Comparison of ENCODE assay signal across 8 cellular contexts in the genomic region with DNA sequence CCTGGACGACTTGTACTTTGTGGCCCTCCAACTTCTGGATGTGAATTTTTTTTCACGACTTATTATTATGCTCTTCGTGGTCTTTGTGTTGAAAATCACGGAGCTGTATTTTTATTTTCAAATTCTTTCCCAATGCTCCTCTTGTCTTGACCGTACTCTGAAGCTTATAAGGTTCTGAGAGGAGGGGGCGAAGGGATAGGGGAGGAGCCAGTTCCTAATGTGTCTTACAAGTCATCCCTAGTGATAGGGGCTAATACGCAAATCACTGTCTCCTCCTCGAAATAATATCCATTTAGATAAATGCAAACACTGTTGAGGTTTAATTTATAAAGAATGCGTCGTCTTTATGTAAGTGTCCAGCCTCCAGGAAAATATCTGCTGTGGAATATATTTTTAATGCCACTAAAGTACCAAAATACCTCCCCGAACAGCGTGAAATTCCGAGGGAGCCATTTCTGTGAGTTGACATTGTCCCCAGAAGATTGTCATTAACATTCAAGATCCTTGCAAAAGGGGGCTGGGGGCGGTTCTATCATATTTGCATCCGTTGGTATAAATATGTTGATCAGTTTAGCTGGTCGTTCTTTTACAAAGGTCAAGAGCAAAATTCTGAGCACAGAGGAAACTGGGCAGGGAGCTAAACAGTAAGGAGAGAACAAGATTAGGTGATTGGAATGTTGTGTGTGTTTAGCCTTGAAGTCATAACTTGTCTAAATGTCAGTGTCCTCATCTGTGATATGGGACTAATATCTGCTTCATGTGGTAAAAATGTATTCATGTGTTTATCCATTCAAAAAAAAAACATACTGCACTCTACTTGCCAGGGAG. TPM values are rescaled to one million over a fixed set of nuclear protein-coding genes. Genes with fewer than 3 reads are reported as not detected.
DNase-seq lines count a peak whose midpoint lies in the region; ATAC-seq and TF ChIP-seq lines count a peak whose summit lies in the region.

No MANE protein-coding gene starts in this region.

- H3K36me3 Mint-ChIP-seq in endothelial cell (ENCODE audit: low read depth, unreplicated experiment) = peaks cover 6% of the 10 kb centered on the region
- peaks cover 0 to 9% (median 5%) of the 10 kb centered on the region in 3 donors for H3K36me3 Mint-ChIP-seq in naive thymus-derived CD8-positive, alpha-beta T cell

- peak overlapping the region; percentile 93 for H3K4me3 ChIP-seq in AG04450 (ENCODE audit: low read depth, low read length)
- H3K4me3 ChIP-seq in LNCaP clone FGC (ENCODE audit: low read depth, low read length) = peak overlapping the region; percentile 83

- ATAC-seq in naive thymus-derived CD8-positive, alpha-beta T cell = no peak
- ATAC-seq in HG02759 (IDR thresholded peaks at IDR 0.05; ENCODE audit: unreplicated experiment) = no peak

- H3K9me3 ChIP-seq in AG04450 (ENCODE audit: control insufficient read depth, insufficient read depth, low read length) = peaks cover 4% of the 10 kb centered on the region; the same call in 1 of the 2 replicates

- peaks cover 22% of the 10 kb centered on the region for H3K4me1 Mint-ChIP-seq in endothelial cell (ENCODE audit: unreplicated experiment)
- peaks cover 0 to 20% (median 13%) of the 10 kb centered on the region in 4 donors for H3K4me1 Mint-ChIP-seq in naive thymus-derived CD8-positive, alpha-beta T cell

- peaks cover 15% of the 10 kb centered on the region for H3K27me3 Mint-ChIP-seq in endothelial cell (ENCODE audit: unreplicated experiment)
- peaks cover 27 to 51% (median 45%) of the 10 kb centered on the region in 5 donors for H3K27me3 Mint-ChIP-seq in naive thymus-derived CD8-positive, alpha-beta T cell

- peak overlapping the region; percentile 68 for H3K27ac ChIP-seq in AG04450 (ENCODE audit: low read depth, low read length)

- TF ChIP-seq CTCF in AG04450 (IDR thresholded peaks at IDR 0.05; ENCODE audit: low read depth, low read length) = no peak
- TF ChIP-seq CTCF in LNCaP clone FGC (IDR thresholded peaks at IDR 0.05; ENCODE audit: control insufficient read depth, extremely low read depth, insufficient read depth) = no peak
- TF ChIP-seq CTCF in endothelial cell (IDR thresholded peaks at IDR 0.05; ENCODE audit: unreplicated experiment) = no peak

- POLR2A ChIA-PET in AG04450 (lab: Yijun Ruan, JAX) = interaction anchor here (1.6 kb wide), 1 partner anchor 54 kb away, joined by 6 read pairs; no protein-coding TSS in a partner anchor
- POLR2A ChIA-PET in naive thymus-derived CD8-positive, alpha-beta T cell (lab: Charles Lee) = no interaction called here

- peak overlapping the region; percentile 98 for H3K4me3 Mint-ChIP-seq in endothelial cell (ENCODE audit: unreplicated experiment)
- H3K4me3 Mint-ChIP-seq in naive thymus-derived CD8-positive, alpha-beta T cell = peak overlapping the region in 7 of 10 donors; percentile 45 to 67 (median 59)

- no peaks in the 10 kb centered on the region for H3K27me3 ChIP-seq in AG04450 (ENCODE audit: control insufficient read depth, insufficient read depth, low read length)

- peak overlapping the region; percentile 89 for H3K27ac Mint-ChIP-seq in endothelial cell (ENCODE audit: unreplicated experiment)
- no peak overlapping the region for H3K27ac Mint-ChIP-seq in naive thymus-derived CD8-positive, alpha-beta T cell

- DNase-seq in AG04450 (ENCODE audit: low read depth, low spot score) (no peak), LNCaP clone FGC (ENCODE audit: low read depth) (no peak), endothelial cell (ENCODE audit: low spot score) (no peak), dermis blood vessel endothelial cell (no peak), DMS79 (lab: John Stamatoyannopoulos, UW) (no peak), 8988T (no peak)
- DNase-seq in naive thymus-derived CD8-positive, alpha-beta T cell = no peak

- CTCF ChIA-PET in AG04450 (lab: Charles Lee) = interaction anchor here (1.4 kb wide), 1 partner anchor 58 kb away, joined by 4 read pairs; no protein-coding TSS in a partner anchor

- H3K9me3 Mint-ChIP-seq in endothelial cell (ENCODE audit: unreplicated experiment) = no peaks in the 10 kb centered on the region
- H3K9me3 Mint-ChIP-seq in naive thymus-derived CD8-positive, alpha-beta T cell = peaks cover 0 to 8% (median under 1%) of the 10 kb centered on the region in 9 donors

RNA-seq across cellular contexts. Expression of a gene that starts 3.7 kb away (rescaled TPM):
- polyA plus RNA-seq in AG04450 (2011; rRNA removed) = 415 and 422 TPM in 2 replicates
- 2,384 and 2,887 TPM in 2 replicates for polyA minus RNA-seq in AG04450 (2011; rRNA and poly(A)+ RNA removed)
- total RNA-seq in endothelial cell (ENCODE audit: unreplicated experiment) = 67.7 TPM
- not detected for total RNA-seq in naive thymus-derived CD8-positive, alpha-beta T cell
- not detected for polyA plus RNA-seq in naive thymus-derived CD8-positive, alpha-beta T cell
- total RNA-seq in dermis blood vessel endothelial cell = 2.8 and 16.0 TPM in 2 replicates
